1 cellular context compared by ENCODE assay signal in the genomic region with DNA sequence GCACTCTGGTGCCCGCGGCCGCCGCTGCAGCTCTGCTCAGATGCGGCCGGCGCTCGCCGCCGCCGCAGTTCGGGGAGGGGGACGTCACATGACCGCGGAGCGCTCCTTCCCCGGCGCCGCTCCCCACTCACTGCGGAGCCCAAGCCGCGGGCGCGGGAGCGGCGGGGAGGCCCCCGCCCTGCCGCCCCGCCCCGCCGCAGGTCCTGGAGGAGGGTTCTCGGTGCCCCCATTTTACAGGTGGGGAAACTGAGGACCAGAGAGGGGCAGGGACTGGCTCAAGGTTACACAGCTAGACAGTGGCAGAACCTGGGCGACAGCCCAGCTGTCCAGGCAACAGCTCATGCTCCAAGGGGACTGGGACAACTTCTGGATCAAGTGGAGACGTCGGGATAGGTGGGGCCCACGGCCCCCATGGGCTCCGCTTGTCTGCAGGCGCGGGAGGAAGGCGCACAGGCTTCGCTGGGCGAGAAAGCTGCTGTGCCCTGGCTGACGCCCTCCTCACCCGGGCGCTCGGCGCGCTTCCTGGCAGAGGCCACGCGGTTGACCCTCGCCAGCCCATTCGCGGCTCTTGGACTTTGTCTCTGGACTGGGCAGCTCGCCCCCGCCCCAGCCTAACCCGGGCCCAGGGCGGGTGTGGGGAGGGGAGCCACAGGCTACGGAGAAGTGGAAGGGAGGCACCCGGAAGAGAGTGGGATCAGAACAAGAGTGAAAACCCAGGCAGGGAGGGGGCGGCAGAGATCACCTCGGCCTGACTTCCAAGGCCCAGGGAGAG.
TF ChIP-seq lines count a peak whose summit lies in the region.

A gene (minus strand): TSS at position 71 of the 772 bp plus-strand sequence. CDS start 49,325 bp downstream, outside the sequence.

TF ChIP-seq in K562, 482 proteins besides CTCF, POLR2A, EP300 and RAD21 (continued from another document and continues in another):
- TF ChIP-seq, protein P1, sequence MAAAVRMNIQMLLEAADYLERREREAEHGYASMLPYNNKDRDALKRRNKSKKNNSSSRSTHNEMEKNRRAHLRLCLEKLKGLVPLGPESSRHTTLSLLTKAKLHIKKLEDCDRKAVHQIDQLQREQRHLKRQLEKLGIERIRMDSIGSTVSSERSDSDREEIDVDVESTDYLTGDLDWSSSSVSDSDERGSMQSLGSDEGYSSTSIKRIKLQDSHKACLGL (CRISPR knock-in tag; IDR thresholded peaks at IDR 0.05; ENCODE audit: borderline replicate concordance, poor library complexity, severe bottlenecking), result no peak
- TF ChIP-seq, protein P2, sequence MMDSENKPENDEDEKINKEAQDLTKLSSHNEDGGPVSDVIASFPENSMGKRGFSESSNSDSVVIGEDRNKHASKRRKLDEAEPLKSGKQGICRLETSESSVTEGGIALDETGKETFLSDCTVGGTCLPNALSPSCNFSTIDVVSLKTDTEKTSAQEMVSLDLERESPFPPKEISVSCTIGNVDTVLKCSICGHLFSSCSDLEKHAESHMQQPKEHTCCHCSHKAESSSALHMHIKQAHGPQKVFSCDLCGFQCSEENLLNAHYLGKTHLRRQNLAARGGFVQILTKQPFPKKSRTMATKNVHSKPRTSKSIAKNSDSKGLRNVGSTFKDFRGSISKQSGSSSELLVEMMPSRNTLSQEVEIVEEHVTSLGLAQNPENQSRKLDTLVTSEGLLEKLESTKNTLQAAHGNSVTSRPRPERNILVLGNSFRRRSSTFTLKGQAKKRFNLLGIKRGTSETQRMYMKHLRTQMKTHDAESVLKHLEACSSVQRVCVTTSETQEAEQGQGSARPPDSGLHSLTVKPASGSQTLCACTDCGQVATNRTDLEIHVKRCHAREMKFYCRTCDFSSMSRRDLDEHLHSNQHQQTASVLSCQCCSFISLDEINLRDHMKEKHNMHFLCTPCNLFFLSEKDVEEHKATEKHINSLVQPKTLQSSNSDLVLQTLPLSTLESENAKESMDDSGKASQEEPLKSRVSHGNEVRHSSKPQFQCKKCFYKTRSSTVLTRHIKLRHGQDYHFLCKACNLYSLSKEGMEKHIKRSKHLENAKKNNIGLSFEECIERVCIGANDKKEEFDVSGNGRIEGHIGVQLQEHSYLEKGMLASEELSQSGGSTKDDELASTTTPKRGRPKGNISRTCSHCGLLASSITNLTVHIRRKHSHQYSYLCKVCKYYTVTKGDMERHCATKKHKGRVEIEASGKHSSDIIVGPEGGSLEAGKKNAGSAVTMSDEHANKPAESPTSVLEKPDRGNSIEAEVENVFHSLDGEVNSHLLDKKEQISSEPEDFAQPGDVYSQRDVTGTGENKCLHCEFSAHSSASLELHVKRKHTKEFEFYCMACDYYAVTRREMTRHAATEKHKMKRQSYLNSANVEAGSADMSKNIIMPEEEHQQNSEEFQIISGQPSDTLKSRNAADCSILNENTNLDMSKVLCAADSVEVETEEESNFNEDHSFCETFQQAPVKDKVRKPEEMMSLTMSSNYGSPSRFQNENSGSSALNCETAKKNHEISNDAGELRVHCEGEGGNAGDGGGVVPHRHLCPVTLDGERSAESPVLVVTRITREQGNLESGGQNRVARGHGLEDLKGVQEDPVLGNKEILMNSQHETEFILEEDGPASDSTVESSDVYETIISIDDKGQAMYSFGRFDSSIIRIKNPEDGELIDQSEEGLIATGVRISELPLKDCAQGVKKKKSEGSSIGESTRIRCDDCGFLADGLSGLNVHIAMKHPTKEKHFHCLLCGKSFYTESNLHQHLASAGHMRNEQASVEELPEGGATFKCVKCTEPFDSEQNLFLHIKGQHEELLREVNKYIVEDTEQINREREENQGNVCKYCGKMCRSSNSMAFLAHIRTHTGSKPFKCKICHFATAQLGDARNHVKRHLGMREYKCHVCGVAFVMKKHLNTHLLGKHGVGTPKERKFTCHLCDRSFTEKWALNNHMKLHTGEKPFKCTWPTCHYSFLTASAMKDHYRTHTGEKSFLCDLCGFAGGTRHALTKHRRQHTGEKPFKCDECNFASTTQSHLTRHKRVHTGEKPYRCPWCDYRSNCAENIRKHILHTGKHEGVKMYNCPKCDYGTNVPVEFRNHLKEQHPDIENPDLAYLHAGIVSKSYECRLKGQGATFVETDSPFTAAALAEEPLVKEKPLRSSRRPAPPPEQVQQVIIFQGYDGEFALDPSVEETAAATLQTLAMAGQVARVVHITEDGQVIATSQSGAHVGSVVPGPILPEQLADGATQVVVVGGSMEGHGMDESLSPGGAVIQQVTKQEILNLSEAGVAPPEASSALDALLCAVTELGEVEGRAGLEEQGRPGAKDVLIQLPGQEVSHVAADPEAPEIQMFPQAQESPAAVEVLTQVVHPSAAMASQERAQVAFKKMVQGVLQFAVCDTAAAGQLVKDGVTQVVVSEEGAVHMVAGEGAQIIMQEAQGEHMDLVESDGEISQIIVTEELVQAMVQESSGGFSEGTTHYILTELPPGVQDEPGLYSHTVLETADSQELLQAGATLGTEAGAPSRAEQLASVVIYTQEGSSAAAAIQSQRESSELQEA (IDR thresholded peaks at IDR 0.05; ENCODE audit: low read depth), result no peak; the same call in 1 of the 2 replicates
- TF ChIP-seq TSC22D4 (tag; IDR thresholded peaks at IDR 0.05) (no peak), NFE2L1 (tag; IDR thresholded peaks at IDR 0.05; ENCODE audit: borderline replicate concordance, low read depth) (no peak), ZNF282 (CRISPR knock-in tag; IDR thresholded peaks at IDR 0.05) (0 out of 2 replicates have a peak, but pooled peaks have one; percentile 22), ZNF253 (CRISPR knock-in tag; conservative IDR thresholded peaks at IDR 0.05) (no peak), IRF2 (CRISPR knock-in tag; IDR thresholded peaks at IDR 0.05) (no peak), RFX7 (CRISPR knock-in tag; IDR thresholded peaks at IDR 0.05) (no peak), TCF3 (CRISPR knock-in tag; IDR thresholded peaks at IDR 0.05) (peak; percentile 5), MTA1 (IDR thresholded peaks at IDR 0.05; ENCODE audit: borderline replicate concordance) (no peak), ZNF324 (CRISPR knock-in tag; IDR thresholded peaks at IDR 0.05) (peak; percentile 63; the same call in 1 of the 2 replicates), EP400 (IDR thresholded peaks at IDR 0.05) (peak; percentile 69), ZNF263 (CRISPR knock-in tag; IDR thresholded peaks at IDR 0.05; ENCODE audit: borderline replicate concordance) (no peak; the same call in 1 of the 2 replicates), RUNX1 (IDR thresholded peaks at IDR 0.05; ENCODE audit: low read depth) (0 out of 2 replicates have a peak, but pooled peaks have one; percentile 20), RFX5 (IDR thresholded peaks at IDR 0.05; ENCODE audit: low read depth, low read length) (no peak), FOXJ2 (tag; IDR thresholded peaks at IDR 0.05) (no peak), NR2F6 (CRISPR knock-in tag; IDR thresholded peaks at IDR 0.05) (no peak), CBX2 (IDR thresholded peaks at IDR 0.05; ENCODE audit: insufficient read depth, low read length, poor library complexity, severe bottlenecking) (no peak)
- TF ChIP-seq, protein P3, sequence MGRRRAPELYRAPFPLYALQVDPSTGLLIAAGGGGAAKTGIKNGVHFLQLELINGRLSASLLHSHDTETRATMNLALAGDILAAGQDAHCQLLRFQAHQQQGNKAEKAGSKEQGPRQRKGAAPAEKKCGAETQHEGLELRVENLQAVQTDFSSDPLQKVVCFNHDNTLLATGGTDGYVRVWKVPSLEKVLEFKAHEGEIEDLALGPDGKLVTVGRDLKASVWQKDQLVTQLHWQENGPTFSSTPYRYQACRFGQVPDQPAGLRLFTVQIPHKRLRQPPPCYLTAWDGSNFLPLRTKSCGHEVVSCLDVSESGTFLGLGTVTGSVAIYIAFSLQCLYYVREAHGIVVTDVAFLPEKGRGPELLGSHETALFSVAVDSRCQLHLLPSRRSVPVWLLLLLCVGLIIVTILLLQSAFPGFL (CRISPR knock-in tag; IDR thresholded peaks at IDR 0.05), result no peak
- TF ChIP-seq, protein P4, sequence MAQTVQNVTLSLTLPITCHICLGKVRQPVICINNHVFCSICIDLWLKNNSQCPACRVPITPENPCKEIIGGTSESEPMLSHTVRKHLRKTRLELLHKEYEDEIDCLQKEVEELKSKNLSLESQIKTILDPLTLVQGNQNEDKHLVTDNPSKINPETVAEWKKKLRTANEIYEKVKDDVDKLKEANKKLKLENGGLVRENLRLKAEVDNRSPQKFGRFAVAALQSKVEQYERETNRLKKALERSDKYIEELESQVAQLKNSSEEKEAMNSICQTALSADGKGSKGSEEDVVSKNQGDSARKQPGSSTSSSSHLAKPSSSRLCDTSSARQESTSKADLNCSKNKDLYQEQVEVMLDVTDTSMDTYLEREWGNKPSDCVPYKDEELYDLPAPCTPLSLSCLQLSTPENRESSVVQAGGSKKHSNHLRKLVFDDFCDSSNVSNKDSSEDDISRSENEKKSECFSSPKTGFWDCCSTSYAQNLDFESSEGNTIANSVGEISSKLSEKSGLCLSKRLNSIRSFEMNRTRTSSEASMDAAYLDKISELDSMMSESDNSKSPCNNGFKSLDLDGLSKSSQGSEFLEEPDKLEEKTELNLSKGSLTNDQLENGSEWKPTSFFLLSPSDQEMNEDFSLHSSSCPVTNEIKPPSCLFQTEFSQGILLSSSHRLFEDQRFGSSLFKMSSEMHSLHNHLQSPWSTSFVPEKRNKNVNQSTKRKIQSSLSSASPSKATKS (CRISPR knock-in tag; IDR thresholded peaks at IDR 0.05), result no peak
- TF ChIP-seq, protein P5, sequence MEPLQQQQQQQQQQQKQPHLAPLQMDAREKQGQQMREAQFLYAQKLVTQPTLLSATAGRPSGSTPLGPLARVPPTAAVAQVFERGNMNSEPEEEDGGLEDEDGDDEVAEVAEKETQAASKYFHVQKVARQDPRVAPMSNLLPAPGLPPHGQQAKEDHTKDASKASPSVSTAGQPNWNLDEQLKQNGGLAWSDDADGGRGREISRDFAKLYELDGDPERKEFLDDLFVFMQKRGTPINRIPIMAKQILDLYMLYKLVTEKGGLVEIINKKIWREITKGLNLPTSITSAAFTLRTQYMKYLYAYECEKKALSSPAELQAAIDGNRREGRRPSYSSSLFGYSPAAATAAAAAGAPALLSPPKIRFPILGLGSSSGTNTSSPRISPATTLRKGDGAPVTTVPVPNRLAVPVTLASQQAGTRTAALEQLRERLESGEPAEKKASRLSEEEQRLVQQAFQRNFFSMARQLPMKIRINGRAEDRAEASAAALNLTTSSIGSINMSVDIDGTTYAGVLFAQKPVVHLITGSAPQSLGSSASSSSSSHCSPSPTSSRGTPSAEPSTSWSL (CRISPR knock-in tag; IDR thresholded peaks at IDR 0.05; ENCODE audit: borderline replicate concordance), result no peak
- TF ChIP-seq, protein P6, sequence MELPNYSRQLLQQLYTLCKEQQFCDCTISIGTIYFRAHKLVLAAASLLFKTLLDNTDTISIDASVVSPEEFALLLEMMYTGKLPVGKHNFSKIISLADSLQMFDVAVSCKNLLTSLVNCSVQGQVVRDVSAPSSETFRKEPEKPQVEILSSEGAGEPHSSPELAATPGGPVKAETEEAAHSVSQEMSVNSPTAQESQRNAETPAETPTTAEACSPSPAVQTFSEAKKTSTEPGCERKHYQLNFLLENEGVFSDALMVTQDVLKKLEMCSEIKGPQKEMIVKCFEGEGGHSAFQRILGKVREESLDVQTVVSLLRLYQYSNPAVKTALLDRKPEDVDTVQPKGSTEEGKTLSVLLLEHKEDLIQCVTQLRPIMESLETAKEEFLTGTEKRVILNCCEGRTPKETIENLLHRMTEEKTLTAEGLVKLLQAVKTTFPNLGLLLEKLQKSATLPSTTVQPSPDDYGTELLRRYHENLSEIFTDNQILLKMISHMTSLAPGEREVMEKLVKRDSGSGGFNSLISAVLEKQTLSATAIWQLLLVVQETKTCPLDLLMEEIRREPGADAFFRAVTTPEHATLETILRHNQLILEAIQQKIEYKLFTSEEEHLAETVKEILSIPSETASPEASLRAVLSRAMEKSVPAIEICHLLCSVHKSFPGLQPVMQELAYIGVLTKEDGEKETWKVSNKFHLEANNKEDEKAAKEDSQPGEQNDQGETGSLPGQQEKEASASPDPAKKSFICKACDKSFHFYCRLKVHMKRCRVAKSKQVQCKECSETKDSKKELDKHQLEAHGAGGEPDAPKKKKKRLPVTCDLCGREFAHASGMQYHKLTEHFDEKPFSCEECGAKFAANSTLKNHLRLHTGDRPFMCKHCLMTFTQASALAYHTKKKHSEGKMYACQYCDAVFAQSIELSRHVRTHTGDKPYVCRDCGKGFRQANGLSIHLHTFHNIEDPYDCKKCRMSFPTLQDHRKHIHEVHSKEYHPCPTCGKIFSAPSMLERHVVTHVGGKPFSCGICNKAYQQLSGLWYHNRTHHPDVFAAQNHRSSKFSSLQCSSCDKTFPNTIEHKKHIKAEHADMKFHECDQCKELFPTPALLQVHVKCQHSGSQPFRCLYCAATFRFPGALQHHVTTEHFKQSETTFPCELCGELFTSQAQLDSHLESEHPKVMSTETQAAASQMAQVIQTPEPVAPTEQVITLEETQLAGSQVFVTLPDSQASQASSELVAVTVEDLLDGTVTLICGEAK (IDR thresholded peaks at IDR 0.05), result peak; percentile 64
- TF ChIP-seq, protein P6 (CRISPR knock-in tag; IDR thresholded peaks at IDR 0.05), result no peak
